1 cellular context compared by ENCODE assay signal in genomic region chr6:147159536-147160374, GRCh38.
TF ChIP-seq lines count a peak whose summit lies in the region.

No MANE protein-coding gene starts in this region.

TF ChIP-seq in K562, 482 proteins besides CTCF, POLR2A, EP300 and RAD21 (continued from another document):
- TF ChIP-seq ZNF318 (IDR thresholded peaks at IDR 0.05; ENCODE audit: borderline replicate concordance in 1 of 2, low read depth in 1 of 2), result no peak; a peak in 1 of 4 replicates
- TF ChIP-seq C11orf30 (IDR thresholded peaks at IDR 0.05; ENCODE audit: low read depth), result no peak
- TF ChIP-seq MYC (IDR thresholded peaks at IDR 0.05; ENCODE audit: low read depth, low read length), result peak; percentile 25; the same call in 1 of the 2 replicates
- TF ChIP-seq MYC (CRISPR knock-in tag; IDR thresholded peaks at IDR 0.05; ENCODE audit: borderline replicate concordance, low read depth), result no peak
- 0 out of 4 replicates have a peak, but pooled peaks of 1 of the 2 experiments have one; percentile 18 for TF ChIP-seq TRIM24 (IDR thresholded peaks at IDR 0.05)
- no peak for TF ChIP-seq RNF219 (CRISPR knock-in tag; IDR thresholded peaks at IDR 0.05)
- 0 out of 2 replicates have a peak, but pooled peaks have one; percentile 45 for TF ChIP-seq ZBTB17 (CRISPR knock-in tag; IDR thresholded peaks at IDR 0.05)
- peak; percentile 78 for TF ChIP-seq TEAD4 (IDR thresholded peaks at IDR 0.05; ENCODE audit: low read length)
- no peak for TF ChIP-seq TEAD4 (CRISPR knock-in tag; IDR thresholded peaks at IDR 0.05; ENCODE audit: borderline replicate concordance)
- peak; percentile 64; the same call in 1 of the 2 replicates for TF ChIP-seq EHMT2 (IDR thresholded peaks at IDR 0.05)
- no peak for TF ChIP-seq ZNF124 (CRISPR knock-in tag; IDR thresholded peaks at IDR 0.05)
- TF ChIP-seq SRSF1 (IDR thresholded peaks at IDR 0.05; ENCODE audit: low read depth, low read length), result no peak
- TF ChIP-seq SPI1 (IDR thresholded peaks at IDR 0.05; ENCODE audit: borderline replicate concordance, low read depth, low read length), result peak; percentile 34; the same call in 1 of the 2 replicates
- no peak for TF ChIP-seq ZNF263 (CRISPR knock-in tag; IDR thresholded peaks at IDR 0.05; ENCODE audit: borderline replicate concordance)
- no peak for TF ChIP-seq ZKSCAN3 (CRISPR knock-in tag; IDR thresholded peaks at IDR 0.05)
- peak; percentile 93; the same call in 1 of the 2 replicates for TF ChIP-seq HDGF (IDR thresholded peaks at IDR 0.05)
- TF ChIP-seq ELF4 (CRISPR knock-in tag; IDR thresholded peaks at IDR 0.05), result peak; percentile 8; the same call in 1 of the 2 replicates
- no peak for TF ChIP-seq GTF3C2 (IDR thresholded peaks at IDR 0.05; ENCODE audit: borderline replicate concordance, extremely low read depth, insufficient read length)
- TF ChIP-seq GTF2A2 (tag; IDR thresholded peaks at IDR 0.05), result peak; percentile 70; the same call in 1 of the 2 replicates
- peak; percentile 62; the same call in 1 of the 2 replicates for TF ChIP-seq DDX20 (tag; IDR thresholded peaks at IDR 0.05; ENCODE audit: low read depth)
- TF ChIP-seq NCOR1 (IDR thresholded peaks at IDR 0.05), result peak; percentile 44; the same call in 1 of the 2 replicates
- TF ChIP-seq HIVEP1 (CRISPR knock-in tag; IDR thresholded peaks at IDR 0.05), result 0 out of 2 replicates have a peak, but pooled peaks have one; percentile 19
- TF ChIP-seq HLTF (IDR thresholded peaks at IDR 0.05), result peak; percentile 53; the same call in 1 of the 2 replicates
- TF ChIP-seq ASH1L (IDR thresholded peaks at IDR 0.05; ENCODE audit: borderline replicate concordance, low read depth, partially characterized antibody), result peak; percentile 38
- no peak for TF ChIP-seq ZNF75A (CRISPR knock-in tag; IDR thresholded peaks at IDR 0.05)
- TF ChIP-seq ZNF764 (CRISPR knock-in tag; IDR thresholded peaks at IDR 0.05; ENCODE audit: low read depth), result no peak
- TF ChIP-seq MCM7 (IDR thresholded peaks at IDR 0.05), result no peak
- peak; percentile 77; the same call in 1 of the 2 replicates for TF ChIP-seq MTA1 (IDR thresholded peaks at IDR 0.05; ENCODE audit: borderline replicate concordance)
- TF ChIP-seq ZC3H8 (IDR thresholded peaks at IDR 0.05), result no peak
- TF ChIP-seq WHSC1 (IDR thresholded peaks at IDR 0.05; ENCODE audit: low read length), result no peak
- no peak for TF ChIP-seq ZNF347 (CRISPR knock-in tag; IDR thresholded peaks at IDR 0.05; ENCODE audit: low read depth)
- TF ChIP-seq BRD4 (IDR thresholded peaks at IDR 0.05), result peak; percentile 64
- TF ChIP-seq ZNF583 (CRISPR knock-in tag; IDR thresholded peaks at IDR 0.05), result peak; percentile 75; the same call in 1 of the 2 replicates
- TF ChIP-seq, protein P1, sequence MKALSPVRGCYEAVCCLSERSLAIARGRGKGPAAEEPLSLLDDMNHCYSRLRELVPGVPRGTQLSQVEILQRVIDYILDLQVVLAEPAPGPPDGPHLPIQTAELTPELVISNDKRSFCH (CRISPR knock-in tag; IDR thresholded peaks at IDR 0.05), result no peak
- TF ChIP-seq, protein P1 (tag; IDR thresholded peaks at IDR 0.05), result peak; percentile 60; the same call in 1 of the 2 replicates
- peak; percentile 73; the same call in 1 of the 2 replicates for TF ChIP-seq HDAC2 (IDR thresholded peaks at IDR 0.05)
- peak; percentile 75 for TF ChIP-seq DMBX1 (CRISPR knock-in tag; IDR thresholded peaks at IDR 0.05; ENCODE audit: borderline replicate concordance)
- TF ChIP-seq HSF4 (CRISPR knock-in tag; IDR thresholded peaks at IDR 0.05; ENCODE audit: borderline replicate concordance), result no peak
- no peak for TF ChIP-seq HDAC6 (IDR thresholded peaks at IDR 0.05; ENCODE audit: low read depth, low read length)
- peak; percentile 51; the same call in 1 of the 2 replicates for TF ChIP-seq ELF2 (CRISPR knock-in tag; IDR thresholded peaks at IDR 0.05)
TF ChIP-seq in K562: peak in this region for 110.
